In genomic region chr4:699816-700580, GRCh38 we compare ENCODE assay signal across 1 cellular context.
TF ChIP-seq lines count a peak whose summit lies in the region.

No MANE protein-coding gene starts in this region.

TF ChIP-seq in HepG2, 621 proteins besides CTCF, POLR2A, EP300 and RAD21:
- TF ChIP-seq RAD51 (IDR thresholded peaks at IDR 0.05; ENCODE audit: borderline replicate concordance) (no peak), PAWR (CRISPR knock-in tag; IDR thresholded peaks at IDR 0.05; ENCODE audit: borderline replicate concordance) (no peak), ZNF251 (CRISPR knock-in tag; IDR thresholded peaks at IDR 0.05) (no peak), NAIF1 (CRISPR knock-in tag; IDR thresholded peaks at IDR 0.05; ENCODE audit: borderline replicate concordance) (no peak), SETDB1 (CRISPR knock-in tag; IDR thresholded peaks at IDR 0.05; ENCODE audit: borderline replicate concordance) (no peak), LCORL (IDR thresholded peaks at IDR 0.05) (no peak), LCORL (CRISPR knock-in tag; IDR thresholded peaks at IDR 0.05) (no peak), RARG (CRISPR knock-in tag; IDR thresholded peaks at IDR 0.05; ENCODE audit: low read depth) (no peak)
TF ChIP-seq in HepG2: peak in this region for 0.
